Comparison of ENCODE assay signal across 11 cellular contexts in the genomic region with DNA sequence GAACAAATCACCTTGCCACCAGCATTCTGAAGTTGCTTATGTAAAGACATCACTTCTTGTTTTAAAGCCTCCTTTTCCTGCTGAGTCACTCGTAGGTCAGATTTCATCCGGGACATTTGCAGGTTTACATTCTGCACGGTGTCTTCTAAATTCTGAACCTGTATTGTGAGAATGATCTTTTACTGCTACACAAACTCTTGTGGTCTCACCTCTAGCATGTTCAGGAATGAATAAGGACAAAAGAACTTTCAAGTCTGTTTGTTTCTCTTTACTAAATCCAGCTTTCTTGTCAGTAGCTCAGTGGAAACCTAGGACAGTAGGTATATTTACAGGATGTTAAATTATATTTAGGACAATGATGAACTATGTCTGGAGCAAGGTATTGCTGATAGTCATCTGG.
DNase-seq lines count a peak whose midpoint lies in the region; ATAC-seq and TF ChIP-seq lines count a peak whose summit lies in the region.
"Had no signal": no experiment of that assay in that cellular context is flagged by ENCODE, and none has a peak within 500 bp of the region (broad histone marks: within the 10 kb centered on the region; RNA-seq: fewer than 3 reads in every experiment).

No MANE protein-coding gene starts in this region.

- H3K36me3 ChIP-seq in IMR-90 (ENCODE audit: control insufficient read depth, insufficient read depth, low read length): peaks cover 23% of the 10 kb centered on the region
- peaks cover 99% of the 10 kb centered on the region for H3K36me3 ChIP-seq in neutrophil

- H2BK5ac ChIP-seq in IMR-90 (ENCODE audit: low read depth, low read length, poor library complexity, severe bottlenecking): peak overlapping the region; percentile 69

- no peak overlapping the region for H3K56ac ChIP-seq in IMR-90 (ENCODE audit: extremely low read depth, insufficient read depth, low read length)

- POLR2A ChIA-PET in IMR-90 (lab: Charles Lee; ENCODE audit: unreplicated experiment): no interaction called here

- no peak overlapping the region for H2AK5ac ChIP-seq in IMR-90 (ENCODE audit: low read depth, low read length)

- no peaks in the 10 kb centered on the region; the same call in 1 of the 2 replicates for H3K9me1 ChIP-seq in IMR-90 (ENCODE audit: insufficient read depth, low read length)

- H4K91ac ChIP-seq in IMR-90 (ENCODE audit: insufficient read depth, low read depth, low read length): no peak overlapping the region

- no CpG with 5 or more reads among the region's 3 CpGs for WGBS in IMR-90 (ENCODE audit: extremely low coverage in 2 of 2, insufficient read length in 1 of 2), 2 experiments

- dilution Hi-C loops in IMR-90 (cut with HindIII; ENCODE audit: low sequenced_read_pairs, unreplicated experiment): no loop called here

- H3K4me2 ChIP-seq in IMR-90 (ENCODE audit: low read depth, low read length): no peak overlapping the region; the same call in 1 of the 2 replicates

- peaks cover 0 to 6% of the 10 kb centered on the region in 2 experiments; a peak in 2 of 4 replicates for H3K79me1 ChIP-seq in IMR-90 (ENCODE audit: low read depth in 1 of 2, low read length in 2 of 2)

- no peak overlapping the region for H4K5ac ChIP-seq in IMR-90 (ENCODE audit: low read depth, low read length)

- H3K4ac ChIP-seq in IMR-90 (ENCODE audit: low read depth, low read length): no peak overlapping the region

- H3K27ac ChIP-seq in IMR-90 (ENCODE audit: insufficient read depth, low read length) (no peak overlapping the region), neutrophil (peak overlapping the region; percentile 70)
- H3K27ac ChIP-seq: heart left ventricle, SJSA1 had no signal

- H3K4me1 ChIP-seq in IMR-90 (ENCODE audit: control insufficient read depth, insufficient read depth, low read length) (peaks cover 5% of the 10 kb centered on the region; the same call in 1 of the 2 replicates), neutrophil (ENCODE audit: control insufficient read depth in 1 of 2, insufficient read depth in 1 of 2, low read depth in 1 of 2, low read length in 1 of 2) (peaks cover 0 to 5% of the 10 kb centered on the region in 2 experiments)

- H3K4me3 ChIP-seq in IMR-90 (ENCODE audit: insufficient read depth, low read depth, low read length) (no peak overlapping the region), astrocyte of the cerebellum (ENCODE audit: low read depth, low read length) (no peak overlapping the region), neutrophil (ENCODE audit: low read depth in 1 of 2, low read length in 1 of 2) (no peak overlapping the region)
- H3K4me3 ChIP-seq: heart left ventricle, SJSA1 had no signal

- TF ChIP-seq RAD21 in IMR-90 (IDR thresholded peaks at IDR 0.05; ENCODE audit: low read length): no peak

- no TSS peak for BruUV-seq in IMR-90 (replicated peaks; lab: Mats Ljungman, UMichigan)

- H4K20me1 ChIP-seq in IMR-90 (ENCODE audit: insufficient read depth, low read length): no peaks in the 10 kb centered on the region

- TF ChIP-seq POLR2A in IMR-90 (IDR thresholded peaks at IDR 0.05; ENCODE audit: low read depth, low read length): no peak

- peak overlapping the region; percentile 22; the same call in 1 of the 2 replicates for H2BK20ac ChIP-seq in IMR-90 (ENCODE audit: low read depth, low read length)

- H2AK9ac ChIP-seq in IMR-90 (replicated peaks; ENCODE audit: low read depth, low read length, poor library complexity): no peak overlapping the region

- H3K14ac ChIP-seq in IMR-90 (replicated peaks; ENCODE audit: low read depth, low read length): peak overlapping the region; percentile 5; the same call in 1 of the 2 replicates

- CTCF ChIA-PET in IMR-90 (lab: Yijun Ruan, JAX): no interaction called here

- H3K23ac ChIP-seq in IMR-90 (ENCODE audit: low read depth, low read length): no peak overlapping the region; the same call in 1 of the 2 replicates

- H2BK15ac ChIP-seq in IMR-90 (ENCODE audit: low read depth, low read length): 0 out of 3 replicates have a peak overlapping the region, but pooled peaks have one; percentile 21

- H3K9me3 ChIP-seq in IMR-90 (ENCODE audit: control insufficient read depth, insufficient read depth, low read length) (no peaks in the 10 kb centered on the region), neutrophil (no peaks in the 10 kb centered on the region)
- H3K9me3 ChIP-seq: heart left ventricle, SJSA1 had no signal

- no peak for TF ChIP-seq CTCF in IMR-90 (conservative IDR thresholded peaks at IDR 0.05; ENCODE audit: low read depth, low read length)
- TF ChIP-seq CTCF in astrocyte of the cerebellum (IDR thresholded peaks at IDR 0.05; ENCODE audit: low read depth, low read length, missing control alignments): no peak
- no peak for TF ChIP-seq CTCF in neutrophil (IDR thresholded peaks at IDR 0.05)

- in situ Hi-C loops in IMR-90 (cut with MboI; ENCODE audit: low sequenced_read_pairs) (no loop called here), astrocyte of the cerebellum (cut with HindIII; ENCODE audit: low sequenced_read_pairs) (no loop called here)

- ATAC-seq in IMR-90 (ENCODE audit: low read depth): peak; percentile 49
- no peak for ATAC-seq in HG02938 (IDR thresholded peaks at IDR 0.05; ENCODE audit: unreplicated experiment)
- ATAC-seq: heart left ventricle had no signal

- H2BK120ac ChIP-seq in IMR-90 (ENCODE audit: low read depth, low read length): no peak overlapping the region

- H3K18ac ChIP-seq in IMR-90 (ENCODE audit: low read depth, low read length): no peak overlapping the region

- H4K8ac ChIP-seq in IMR-90 (ENCODE audit: low read depth in 2 of 2, low read length in 2 of 2): no peak overlapping the region

- H2AFZ ChIP-seq in IMR-90 (replicated peaks; ENCODE audit: low read length, poor library complexity): no peak overlapping the region

- intact Hi-C loops in IMR-90 (cut with micrococcal nuclease): no loop called here

- no peak overlapping the region for H3K9ac ChIP-seq in IMR-90 (ENCODE audit: low read depth, low read length)

- DNase-seq in NCI-H1436 (lab: John Stamatoyannopoulos, UW) (peak; percentile 25), NCI-H1436 treated with DMSO at 0.1 percent for 48 hours (lab: John Stamatoyannopoulos, UW) (no peak), IMR-90 (peak; percentile 70), astrocyte of the cerebellum (ENCODE audit: low read depth) (peak; percentile 3), NCI-H1417 (lab: John Stamatoyannopoulos, UW) (no peak)
- no peak for DNase-seq in stimulated activated CD4-positive, alpha-beta T cell treated with anti-CD3 and anti-CD28 coated beads, Interleukin-2, amount 100 ng/mL, for 48 hours
- DNase-seq: heart left ventricle, occipital lobe had no signal

- H3K27me3 ChIP-seq in IMR-90 (ENCODE audit: control insufficient read depth, insufficient read depth, low read length) (no peaks in the 10 kb centered on the region), neutrophil (no peaks in the 10 kb centered on the region)
- H3K27me3 ChIP-seq: heart left ventricle, SJSA1 had no signal

TF ChIP-seq in IMR-90, 13 proteins besides CTCF, POLR2A, EP300 and RAD21:
- TF ChIP-seq CEBPB (IDR thresholded peaks at IDR 0.05; ENCODE audit: low read depth, low read length) (no peak), NFE2L2 (IDR thresholded peaks at IDR 0.05; ENCODE audit: low read depth, low read length) (peak; percentile 90)

Comparison
In these comparisons a context has a peak if more than half of its experiments do, and no peak if none do; other contexts are left out.
1. DNase-seq: peak in NCI-H1436 (single experiment), IMR-90 (single experiment) and astrocyte of the cerebellum (single experiment); none in NCI-H1436 treated with DMSO at 0.1 percent for 48 hours (single experiment), NCI-H1417 (0 of 3) and stimulated activated CD4-positive, alpha-beta T cell treated with anti-CD3 and anti-CD28 coated beads, Interleukin-2, amount 100 ng/mL, for 48 hours (0 of 2).